ENCODE assay signal across 1 cellular context in genomic region chr4:153151535-153152452, GRCh38.
A peak's percentile ranks its signal among the peaks of the same experiment; 100 is the strongest.
TF ChIP-seq lines count a peak whose summit lies in the region.

No MANE protein-coding gene starts in this region.

TF ChIP-seq in HepG2, 621 proteins besides CTCF, POLR2A, EP300 and RAD21 (continued from another document):
- TF ChIP-seq, protein P1, sequence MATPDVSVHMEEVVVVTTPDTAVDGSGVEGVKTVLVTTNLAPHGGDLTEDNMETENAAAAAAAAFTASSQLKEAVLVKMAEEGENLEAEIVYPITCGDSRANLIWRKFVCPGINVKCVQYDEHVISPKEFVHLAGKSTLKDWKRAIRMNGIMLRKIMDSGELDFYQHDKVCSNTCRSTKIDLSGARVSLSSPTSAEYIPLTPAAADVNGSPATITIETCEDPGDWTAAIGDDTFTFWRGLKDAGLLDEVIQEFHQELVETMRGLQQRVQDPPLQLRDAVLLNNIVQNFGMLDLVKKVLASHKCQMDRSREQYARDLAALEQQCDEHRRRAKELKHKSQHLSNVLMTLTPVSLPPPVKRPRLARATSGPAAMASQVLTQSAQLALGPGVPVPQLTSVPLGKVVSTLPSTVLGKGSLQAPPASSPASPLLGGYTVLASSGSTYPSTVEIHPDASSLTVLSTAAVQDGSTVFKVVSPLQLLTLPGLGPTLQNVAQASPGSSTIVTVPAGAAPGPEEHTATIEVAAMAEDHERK (CRISPR knock-in tag; IDR thresholded peaks at IDR 0.05; ENCODE audit: low read depth), result no peak
- TF ChIP-seq, protein P2, sequence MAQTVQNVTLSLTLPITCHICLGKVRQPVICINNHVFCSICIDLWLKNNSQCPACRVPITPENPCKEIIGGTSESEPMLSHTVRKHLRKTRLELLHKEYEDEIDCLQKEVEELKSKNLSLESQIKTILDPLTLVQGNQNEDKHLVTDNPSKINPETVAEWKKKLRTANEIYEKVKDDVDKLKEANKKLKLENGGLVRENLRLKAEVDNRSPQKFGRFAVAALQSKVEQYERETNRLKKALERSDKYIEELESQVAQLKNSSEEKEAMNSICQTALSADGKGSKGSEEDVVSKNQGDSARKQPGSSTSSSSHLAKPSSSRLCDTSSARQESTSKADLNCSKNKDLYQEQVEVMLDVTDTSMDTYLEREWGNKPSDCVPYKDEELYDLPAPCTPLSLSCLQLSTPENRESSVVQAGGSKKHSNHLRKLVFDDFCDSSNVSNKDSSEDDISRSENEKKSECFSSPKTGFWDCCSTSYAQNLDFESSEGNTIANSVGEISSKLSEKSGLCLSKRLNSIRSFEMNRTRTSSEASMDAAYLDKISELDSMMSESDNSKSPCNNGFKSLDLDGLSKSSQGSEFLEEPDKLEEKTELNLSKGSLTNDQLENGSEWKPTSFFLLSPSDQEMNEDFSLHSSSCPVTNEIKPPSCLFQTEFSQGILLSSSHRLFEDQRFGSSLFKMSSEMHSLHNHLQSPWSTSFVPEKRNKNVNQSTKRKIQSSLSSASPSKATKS (CRISPR knock-in tag; IDR thresholded peaks at IDR 0.05), result no peak
- TF ChIP-seq NAIF1 (CRISPR knock-in tag; IDR thresholded peaks at IDR 0.05; ENCODE audit: borderline replicate concordance) (peak; percentile 98), MIXL1 (CRISPR knock-in tag; IDR thresholded peaks at IDR 0.05) (no peak)
